Comparison of ENCODE assay signal across 16 cellular contexts in genomic region chr11:125214466-125215204, GRCh38. TPM values are rescaled to one million over a fixed set of nuclear protein-coding genes. Genes with fewer than 3 reads are reported as not detected.
DNase-seq lines count a peak whose midpoint lies in the region; ATAC-seq and FAIRE-seq lines count a peak whose summit lies in the region.
"Had no signal": no experiment of that assay in that cellular context is flagged by ENCODE, and none has a peak within 500 bp of the region (broad histone marks: within the 10 kb centered on the region; RNA-seq: fewer than 3 reads in every experiment).

No MANE protein-coding gene starts in this region.

- no peak for ATAC-seq in HG03097 (IDR thresholded peaks at IDR 0.05; ENCODE audit: low FRiP score, unreplicated experiment)
- no peak for ATAC-seq in GM19328 (IDR thresholded peaks at IDR 0.05; ENCODE audit: unreplicated experiment)
- ATAC-seq in GM19351 (IDR thresholded peaks at IDR 0.05; ENCODE audit: unreplicated experiment) = no peak

- no peaks in the 10 kb centered on the region for H3K27me3 ChIP-seq in stomach smooth muscle (ENCODE audit: control insufficient read depth in 1 of 2, insufficient read depth in 2 of 2, low read length in 2 of 2)
- H3K27me3 ChIP-seq: BLaER1 treated with 17β-estradiol and CSF1 and Interleukin-3, amounts not matched to agents 10 nM and 100 nM; SJSA1 had no signal

- H3K27ac ChIP-seq in mesodermal cell (ENCODE audit: low read depth, low read length, severe bottlenecking) (peak overlapping the region; percentile 87), stomach smooth muscle (ENCODE audit: low read length) (peak overlapping the region; percentile 31)
- H3K27ac ChIP-seq: BLaER1 treated with 17β-estradiol and CSF1 and Interleukin-3, amounts not matched to agents 10 nM and 100 nM; SJSA1 had no signal

- FAIRE-seq in RCC 7860 (lab: Jason Lieb, UNC) = no peak
- FAIRE-seq: G401.6 had no signal

- DNase-seq in astrocyte of the hippocampus (ENCODE audit: low read depth, low spot score) (peak; percentile 20), foreskin melanocyte (peak; percentile 98), RCC 7860 (ENCODE audit: low spot score) (no peak)
- DNase-seq: activated T-cell treated with anti-CD3 and anti-CD28 coated beads for 4 hours, esophagus squamous epithelium, NCI-H1105, NCI-H526 treated with DMSO at 0.1 percent for 48 hours had no signal

- H3K9me3 ChIP-seq in mesodermal cell (ENCODE audit: control insufficient read depth, low read length) (no peaks in the 10 kb centered on the region), stomach smooth muscle (ENCODE audit: control insufficient read depth in 2 of 2, low read length in 2 of 2) (no peaks in the 10 kb centered on the region)
- H3K9me3 ChIP-seq: BLaER1 treated with 17β-estradiol and CSF1 and Interleukin-3, amounts not matched to agents 10 nM and 100 nM; esophagus squamous epithelium; SJSA1 had no signal

- H3K36me3 ChIP-seq in mesodermal cell (ENCODE audit: control insufficient read depth, insufficient read depth, low read length) (no peaks in the 10 kb centered on the region), stomach smooth muscle (ENCODE audit: control insufficient read depth in 2 of 2, insufficient read depth in 2 of 2, low read length in 2 of 2) (no peaks in the 10 kb centered on the region)
- H3K36me3 ChIP-seq: BLaER1 treated with 17β-estradiol and CSF1 and Interleukin-3, amounts not matched to agents 10 nM and 100 nM; esophagus squamous epithelium; SJSA1 had no signal

- H3K9ac ChIP-seq in stomach smooth muscle (ENCODE audit: low read length in 2 of 2) = no peak overlapping the region
- H3K9ac ChIP-seq: BLaER1 treated with 17β-estradiol and CSF1 and Interleukin-3, amounts not matched to agents 10 nM and 100 nM had no signal

- H3K4me3 ChIP-seq in mesodermal cell (ENCODE audit: extremely low read depth, insufficient read depth, low read length, poor library complexity, severe bottlenecking) = no peak overlapping the region
- H3K4me3 ChIP-seq in stomach smooth muscle (ENCODE audit: low read length in 2 of 2) = peak overlapping the region in 1 of 2 donors; percentile 8
- H3K4me3 ChIP-seq: BLaER1 treated with 17β-estradiol and CSF1 and Interleukin-3, amounts not matched to agents 10 nM and 100 nM; esophagus squamous epithelium; SJSA1; skin epidermis had no signal

- H3K4me1 ChIP-seq in mesodermal cell (ENCODE audit: control insufficient read depth, insufficient read depth, low read length, poor library complexity, severe bottlenecking) (peaks cover 50% of the 10 kb centered on the region), stomach smooth muscle (ENCODE audit: control insufficient read depth, insufficient read depth, low read length) (peaks cover 29% of the 10 kb centered on the region)
- H3K4me1 ChIP-seq: SJSA1 had no signal

- 37 to 45% methylated on average over 7 to 8 of the region's 11 CpGs for WGBS in mesodermal cell (ENCODE audit: insufficient coverage in 2 of 2), 2 experiments

RNA-seq across cellular contexts. Expression of gene PKNOX2, which starts 50.1 kb away (rescaled TPM):
- 10.9 TPM for polyA plus RNA-seq in mesodermal cell (2013, experiment 1 of 2)
- 10.0 TPM for polyA plus RNA-seq in mesodermal cell (2013, experiment 2 of 2)
